Comparison of ENCODE assay signal across 1 cellular context in the genomic region with DNA sequence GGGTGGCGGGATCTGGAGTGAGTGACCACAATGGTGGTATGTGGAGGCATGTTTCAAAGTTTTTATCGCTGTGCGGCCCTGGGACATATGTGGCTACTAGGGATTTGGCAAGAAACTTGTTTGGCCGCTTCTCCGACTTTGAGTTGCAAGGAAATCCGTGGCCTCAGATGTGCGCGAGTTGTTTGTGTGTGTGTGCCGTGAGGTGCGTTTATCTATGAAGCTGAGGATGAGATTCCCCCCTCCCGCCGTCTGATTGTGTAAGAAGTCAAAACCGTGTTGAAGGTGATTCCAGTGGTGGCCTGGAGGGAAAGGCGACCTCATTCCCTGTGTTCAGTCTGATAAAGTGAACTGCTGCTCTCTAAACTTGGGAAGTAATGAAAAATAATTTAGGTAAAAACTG.
TF ChIP-seq lines count a peak whose summit lies in the region.

No MANE protein-coding gene starts in this region.

TF ChIP-seq in GM23338, 12 proteins besides CTCF, POLR2A, EP300 and RAD21 (continued from another document):
- TF ChIP-seq, protein P1, sequence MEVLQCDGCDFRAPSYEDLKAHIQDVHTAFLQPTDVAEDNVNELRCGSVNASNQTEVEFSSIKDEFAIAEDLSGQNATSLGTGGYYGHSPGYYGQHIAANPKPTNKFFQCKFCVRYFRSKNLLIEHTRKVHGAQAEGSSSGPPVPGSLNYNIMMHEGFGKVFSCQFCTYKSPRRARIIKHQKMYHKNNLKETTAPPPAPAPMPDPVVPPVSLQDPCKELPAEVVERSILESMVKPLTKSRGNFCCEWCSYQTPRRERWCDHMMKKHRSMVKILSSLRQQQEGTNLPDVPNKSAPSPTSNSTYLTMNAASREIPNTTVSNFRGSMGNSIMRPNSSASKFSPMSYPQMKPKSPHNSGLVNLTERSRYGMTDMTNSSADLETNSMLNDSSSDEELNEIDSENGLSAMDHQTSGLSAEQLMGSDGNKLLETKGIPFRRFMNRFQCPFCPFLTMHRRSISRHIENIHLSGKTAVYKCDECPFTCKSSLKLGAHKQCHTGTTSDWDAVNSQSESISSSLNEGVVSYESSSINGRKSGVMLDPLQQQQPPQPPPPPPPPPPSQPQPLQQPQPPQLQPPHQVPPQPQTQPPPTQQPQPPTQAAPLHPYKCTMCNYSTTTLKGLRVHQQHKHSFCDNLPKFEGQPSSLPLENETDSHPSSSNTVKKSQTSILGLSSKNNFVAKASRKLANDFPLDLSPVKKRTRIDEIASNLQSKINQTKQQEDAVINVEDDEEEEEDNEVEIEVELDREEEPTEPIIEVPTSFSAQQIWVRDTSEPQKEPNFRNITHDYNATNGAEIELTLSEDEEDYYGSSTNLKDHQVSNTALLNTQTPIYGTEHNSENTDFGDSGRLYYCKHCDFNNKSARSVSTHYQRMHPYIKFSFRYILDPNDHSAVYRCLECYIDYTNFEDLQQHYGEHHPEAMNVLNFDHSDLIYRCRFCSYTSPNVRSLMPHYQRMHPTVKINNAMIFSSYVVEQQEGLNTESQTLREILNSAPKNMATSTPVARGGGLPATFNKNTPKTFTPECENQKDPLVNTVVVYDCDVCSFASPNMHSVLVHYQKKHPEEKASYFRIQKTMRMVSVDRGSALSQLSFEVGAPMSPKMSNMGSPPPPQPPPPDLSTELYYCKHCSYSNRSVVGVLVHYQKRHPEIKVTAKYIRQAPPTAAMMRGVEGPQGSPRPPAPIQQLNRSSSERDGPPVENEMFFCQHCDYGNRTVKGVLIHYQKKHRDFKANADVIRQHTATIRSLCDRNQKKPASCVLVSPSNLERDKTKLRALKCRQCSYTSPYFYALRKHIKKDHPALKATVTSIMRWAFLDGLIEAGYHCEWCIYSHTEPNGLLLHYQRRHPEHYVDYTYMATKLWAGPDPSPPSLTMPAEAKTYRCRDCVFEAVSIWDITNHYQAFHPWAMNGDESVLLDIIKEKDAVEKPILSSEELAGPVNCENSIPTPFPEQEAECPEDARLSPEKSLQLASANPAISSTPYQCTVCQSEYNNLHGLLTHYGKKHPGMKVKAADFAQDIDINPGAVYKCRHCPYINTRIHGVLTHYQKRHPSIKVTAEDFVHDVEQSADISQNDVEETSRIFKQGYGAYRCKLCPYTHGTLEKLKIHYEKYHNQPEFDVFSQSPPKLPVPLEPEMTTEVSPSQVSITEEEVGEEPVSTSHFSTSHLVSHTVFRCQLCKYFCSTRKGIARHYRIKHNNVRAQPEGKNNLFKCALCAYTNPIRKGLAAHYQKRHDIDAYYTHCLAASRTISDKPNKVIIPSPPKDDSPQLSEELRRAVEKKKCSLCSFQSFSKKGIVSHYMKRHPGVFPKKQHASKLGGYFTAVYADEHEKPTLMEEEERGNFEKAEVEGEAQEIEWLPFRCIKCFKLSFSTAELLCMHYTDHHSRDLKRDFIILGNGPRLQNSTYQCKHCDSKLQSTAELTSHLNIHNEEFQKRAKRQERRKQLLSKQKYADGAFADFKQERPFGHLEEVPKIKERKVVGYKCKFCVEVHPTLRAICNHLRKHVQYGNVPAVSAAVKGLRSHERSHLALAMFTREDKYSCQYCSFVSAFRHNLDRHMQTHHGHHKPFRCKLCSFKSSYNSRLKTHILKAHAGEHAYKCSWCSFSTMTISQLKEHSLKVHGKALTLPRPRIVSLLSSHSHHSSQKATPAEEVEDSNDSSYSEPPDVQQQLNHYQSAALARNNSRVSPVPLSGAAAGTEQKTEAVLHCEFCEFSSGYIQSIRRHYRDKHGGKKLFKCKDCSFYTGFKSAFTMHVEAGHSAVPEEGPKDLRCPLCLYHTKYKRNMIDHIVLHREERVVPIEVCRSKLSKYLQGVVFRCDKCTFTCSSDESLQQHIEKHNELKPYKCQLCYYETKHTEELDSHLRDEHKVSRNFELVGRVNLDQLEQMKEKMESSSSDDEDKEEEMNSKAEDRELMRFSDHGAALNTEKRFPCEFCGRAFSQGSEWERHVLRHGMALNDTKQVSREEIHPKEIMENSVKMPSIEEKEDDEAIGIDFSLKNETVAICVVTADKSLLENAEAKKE (CRISPR knock-in tag; IDR thresholded peaks at IDR 0.05): no peak
